Comparison of ENCODE assay signal across 13 cellular contexts in the genomic region with DNA sequence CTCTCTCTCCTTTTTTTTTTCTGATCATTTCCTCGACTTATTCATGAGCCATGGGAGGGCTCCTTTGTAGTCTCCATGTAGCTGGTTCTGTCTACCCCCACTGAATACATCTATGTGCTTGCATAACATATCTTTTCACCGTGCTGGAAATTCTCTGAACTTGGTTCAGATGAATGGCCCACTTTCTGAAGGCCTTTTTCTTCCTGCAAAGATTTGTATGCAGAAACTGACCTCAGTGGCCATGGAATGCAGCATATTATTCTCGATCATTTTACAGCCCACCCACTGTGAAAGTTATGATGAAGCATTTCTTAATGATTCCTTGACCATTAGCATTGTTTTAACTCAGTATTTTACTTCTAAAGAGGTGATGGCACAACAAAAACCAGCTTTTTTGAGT.
DNase-seq lines count a peak whose midpoint lies in the region; ATAC-seq and TF ChIP-seq lines count a peak whose summit lies in the region.
"Had no signal": no experiment of that assay in that cellular context is flagged by ENCODE, and none has a peak within 500 bp of the region (broad histone marks: within the 10 kb centered on the region; RNA-seq: fewer than 3 reads in every experiment).

No MANE protein-coding gene starts in this region.

- DNase-seq in GM04503 (ENCODE audit: low read depth) (peak; percentile 21), SJCRH30 (peak; percentile 45 to 71), fibroblast of peridontal ligament (ENCODE audit: extremely low read depth) (peak; percentile 65), skeletal muscle cell (ENCODE audit: low read depth) (peak; percentile 39), D341Med (ENCODE audit: low spot score) (no peak), NCI-H226 (no peak), upper lobe of right lung (no peak)
- no peak for DNase-seq in effector CD4-positive, alpha-beta T cell
- DNase-seq: activated CD4-positive, alpha-beta T cell treated with anti-CD3 and anti-CD28 coated beads for 36 hours; NCI-H1436 treated with DMSO at 0.1 percent for 48 hours had no signal

- peaks cover 35% of the 10 kb centered on the region for H3K4me1 ChIP-seq in SJCRH30
- H3K4me1 ChIP-seq in upper lobe of right lung = no peaks in the 10 kb centered on the region

- H3K4me3 ChIP-seq in SJCRH30 (no peak overlapping the region), skeletal muscle cell (ENCODE audit: low read depth, low read length) (no peak overlapping the region), upper lobe of right lung (no peak overlapping the region)
- H3K4me3 ChIP-seq: cardiac muscle cell, thoracic aorta had no signal

- no peak for TF ChIP-seq CTCF in upper lobe of right lung (IDR thresholded peaks at IDR 0.05)

- intact Hi-C loops in upper lobe of right lung (cut with DNase I) = no loop called here

- H3K36me3 ChIP-seq in SJCRH30 = no peaks in the 10 kb centered on the region; the same call in 1 of the 2 replicates
- no peaks in the 10 kb centered on the region for H3K36me3 ChIP-seq in upper lobe of right lung
- H3K36me3 ChIP-seq: cardiac muscle cell, thoracic aorta had no signal

- H3K27me3 ChIP-seq in SJCRH30 (no peaks in the 10 kb centered on the region), upper lobe of right lung (no peaks in the 10 kb centered on the region)
- H3K27me3 ChIP-seq: cardiac muscle cell had no signal

- H3K27ac ChIP-seq in SJCRH30 (peak overlapping the region; percentile 74), upper lobe of right lung (no peak overlapping the region)
- H3K27ac ChIP-seq: cardiac muscle cell, thoracic aorta had no signal

- H3K9me3 ChIP-seq in SJCRH30 (replicated peaks) (no peaks in the 10 kb centered on the region), upper lobe of right lung (no peaks in the 10 kb centered on the region)
- H3K9me3 ChIP-seq: thoracic aorta had no signal

- no peak for ATAC-seq in upper lobe of right lung
- ATAC-seq: activated CD4-positive, alpha-beta T cell treated with anti-CD3 and anti-CD28 coated beads for 36 hours; sciatic nerve had no signal

Comparison
In these comparisons a context has a peak if more than half of its experiments do, and no peak if none do; other contexts are left out.
1. DNase-seq: peak in GM04503 (single experiment), SJCRH30 (2 of 2), fibroblast of peridontal ligament (single experiment) and skeletal muscle cell (single experiment); none in D341Med (single experiment), NCI-H226 (single experiment), effector CD4-positive, alpha-beta T cell (single experiment) and upper lobe of right lung (single experiment).